ENCODE assay signal across 8 cellular contexts in genomic region chr9:122159925-122160246, GRCh38. TPM values are rescaled to one million over a fixed set of nuclear protein-coding genes. Genes with fewer than 3 reads are reported as not detected.
DNase-seq lines count a peak whose midpoint lies in the region; ATAC-seq and TF ChIP-seq lines count a peak whose summit lies in the region.

No MANE protein-coding gene starts in this region.

- peaks cover 0 to 9% (median 5%) of the 10 kb centered on the region in 5 donors for H3K36me3 Mint-ChIP-seq in naive thymus-derived CD4-positive, alpha-beta T cell

- CTCF ChIA-PET in AG04450 (lab: Charles Lee): interaction anchor here (1.2 to 3.0 kb wide), 4 partner anchors 15 to 191 kb away, joined by 3 to 12 read pairs (median 8); no protein-coding TSS in a partner anchor
- CTCF ChIA-PET in naive thymus-derived CD4-positive, alpha-beta T cell (lab: Charles Lee): interaction anchor here (1.3 to 2.8 kb wide), 2 partner anchors 15 to 61 kb away, joined by 5 to 7 read pairs; no protein-coding TSS in a partner anchor

- peak overlapping the region; percentile 94 to 100 (median 99) for H3K4me3 Mint-ChIP-seq in naive thymus-derived CD4-positive, alpha-beta T cell

- peaks cover 8 to 30% (median 21%) of the 10 kb centered on the region in 5 donors for H3K27me3 Mint-ChIP-seq in naive thymus-derived CD4-positive, alpha-beta T cell

- H3K9me3 ChIP-seq in AG04450 (ENCODE audit: control insufficient read depth, insufficient read depth, low read length) (no peaks in the 10 kb centered on the region; the same call in 1 of the 2 replicates), HUES6 (ENCODE audit: control insufficient read depth, insufficient read depth, low read depth, low read length) (peaks cover 7% of the 10 kb centered on the region; the same call in 1 of the 2 replicates)
- no peaks in the 10 kb centered on the region for H3K9me3 ChIP-seq in naive thymus-derived CD4-positive, alpha-beta T cell (ENCODE audit: control insufficient read depth in 2 of 3, low read length in 3 of 3)

- H3K27ac ChIP-seq in AG04450 (ENCODE audit: low read depth, low read length): no peak overlapping the region
- H3K27ac ChIP-seq in HUES6 (ENCODE audit: low read depth, low read length): no peak overlapping the region
- H3K27ac ChIP-seq in naive thymus-derived CD4-positive, alpha-beta T cell (ENCODE audit: low read depth, low read length): peak overlapping the region; percentile 88

- peak overlapping the region; percentile 29; the same call in 1 of the 2 replicates for H3K4me3 ChIP-seq in AG04450 (ENCODE audit: low read depth, low read length)
- H3K4me3 ChIP-seq in HUES6 (ENCODE audit: low read depth, low read length): peak overlapping the region; percentile 85
- H3K4me3 ChIP-seq in cardiac fibroblast (replicated peaks in 1 of 2; ENCODE audit: low read depth in 2 of 2, low read length in 2 of 2): peak overlapping the region; percentile 78 to 99
- peak overlapping the region; percentile 74 for H3K4me3 ChIP-seq in naive thymus-derived CD4-positive, alpha-beta T cell (ENCODE audit: low read length)

- H3K27me3 ChIP-seq in AG04450 (ENCODE audit: control insufficient read depth, insufficient read depth, low read length): peaks cover 22% of the 10 kb centered on the region
- H3K27me3 ChIP-seq in HUES6 (ENCODE audit: control insufficient read depth, insufficient read depth, low read length): peaks cover 8% of the 10 kb centered on the region
- H3K27me3 ChIP-seq in naive thymus-derived CD4-positive, alpha-beta T cell (ENCODE audit: control insufficient read depth in 2 of 2, insufficient read depth in 2 of 2, low read length in 2 of 2): no peaks in the 10 kb centered on the region

- H3K36me3 ChIP-seq in HUES6 (ENCODE audit: control insufficient read depth, insufficient read depth, low read length): no peaks in the 10 kb centered on the region
- peaks cover 0 to 5% (median 0%) of the 10 kb centered on the region in 3 experiments for H3K36me3 ChIP-seq in naive thymus-derived CD4-positive, alpha-beta T cell (ENCODE audit: control insufficient read depth in 2 of 3, insufficient read depth in 3 of 3, low read length in 3 of 3)

- H3K9ac ChIP-seq in HUES6 (ENCODE audit: low read length): no peak overlapping the region

- ATAC-seq in naive thymus-derived CD4-positive, alpha-beta T cell: no peak
- no peak for ATAC-seq in HG03108 (IDR thresholded peaks at IDR 0.05; ENCODE audit: unreplicated experiment)

- no peak for TF ChIP-seq CTCF in AG04450 (IDR thresholded peaks at IDR 0.05; ENCODE audit: low read depth, low read length)
- no peak for TF ChIP-seq CTCF in cardiac fibroblast (IDR thresholded peaks at IDR 0.05; ENCODE audit: low read depth, low read length)

- peaks cover 20 to 47% (median 43%) of the 10 kb centered on the region in 7 donors for H3K4me1 Mint-ChIP-seq in naive thymus-derived CD4-positive, alpha-beta T cell

- H3K9me3 Mint-ChIP-seq in naive thymus-derived CD4-positive, alpha-beta T cell: peaks cover 0 to 17% (median 6%) of the 10 kb centered on the region in 11 donors

- no peak for DNase-seq in AG04450 (ENCODE audit: low read depth, low spot score)
- no peak for DNase-seq in cardiac fibroblast (ENCODE audit: low read depth in 2 of 2)
- DNase-seq in naive thymus-derived CD4-positive, alpha-beta T cell: no peak
- no peak for DNase-seq in T-helper 9 cell
- no peak for DNase-seq in NCI-H446 treated with DMSO at 0.1 percent for 48 hours (lab: John Stamatoyannopoulos, UW)
- DNase-seq in SHP77 treated with DMSO at 0.1 percent for 48 hours (lab: John Stamatoyannopoulos, UW): no peak

- H3K4me1 ChIP-seq in HUES6 (ENCODE audit: control insufficient read depth, insufficient read depth, low read length): no peaks in the 10 kb centered on the region; the same call in 1 of the 2 replicates
- peaks cover 7% of the 10 kb centered on the region in 2 donors for H3K4me1 ChIP-seq in naive thymus-derived CD4-positive, alpha-beta T cell (ENCODE audit: control insufficient read depth in 2 of 2, insufficient read depth in 2 of 2, low read length in 2 of 2)

- POLR2A ChIA-PET in AG04450 (lab: Yijun Ruan, JAX): no interaction called here
- POLR2A ChIA-PET in naive thymus-derived CD4-positive, alpha-beta T cell (lab: Charles Lee): interaction anchor here (0.7 to 1.4 kb wide), 3 partner anchors 10 to 104 kb away, joined by 3 to 5 read pairs (median 3); partner anchors contain the start of genes MRRF and RBM18

- H3K27ac Mint-ChIP-seq in naive thymus-derived CD4-positive, alpha-beta T cell: peak overlapping the region; percentile 90 to 99 (median 96)

- intact Hi-C loops in naive thymus-derived CD4-positive, alpha-beta T cell (cut with micrococcal nuclease): loop anchor here (1.0 to 5.0 kb wide), 7 partner anchors 55 to 747 kb away; partner anchors contain the start of genes TTLL11 (in 2 of the 2), MRRF (in 1 of the 2), PDCL (in 1 of the 2) and RBM18 (in 1 of the 2)

RNA-seq across cellular contexts. Expression of gene MORN5, which starts 0.2 kb away (rescaled TPM):
- polyA plus RNA-seq in AG04450 (2011; rRNA removed): not detected in 2 replicates
- not detected in 2 replicates for polyA minus RNA-seq in AG04450 (2011; rRNA and poly(A)+ RNA removed)
- total RNA-seq in naive thymus-derived CD4-positive, alpha-beta T cell: not detected
- not detected for polyA plus RNA-seq in naive thymus-derived CD4-positive, alpha-beta T cell

RNA-seq across cellular contexts. Expression of gene NDUFA8, which starts 0.3 kb away (rescaled TPM):
- polyA plus RNA-seq in AG04450 (2011; rRNA removed): 80.2 and 90.4 TPM in 2 replicates
- polyA minus RNA-seq in AG04450 (2011; rRNA and poly(A)+ RNA removed): 43.9 and 47.4 TPM in 2 replicates
- 10 to 100 TPM in 4 of 5 experiments, 1 to 10 TPM in 1; 6.7 to 35.0 (median 15.6) TPM for total RNA-seq in naive thymus-derived CD4-positive, alpha-beta T cell
- polyA plus RNA-seq in naive thymus-derived CD4-positive, alpha-beta T cell: 10 to 100 TPM; 82.1 to 93.6 TPM

Comparison
In these comparisons a context has a peak if more than half of its experiments do, and no peak if none do; other contexts are left out.
1. H3K4me3 ChIP-seq: peak in every context shown above with its lines; median percentile 88 in cardiac fibroblast; 85 in HUES6; 74 in naive thymus-derived CD4-positive, alpha-beta T cell; 29 in AG04450.